Comparison of ENCODE assay signal across 8 cellular contexts in genomic region chr1:19311931-19312781, GRCh38. TPM values are rescaled to one million over a fixed set of nuclear protein-coding genes. Genes with fewer than 3 reads are reported as not detected.
DNase-seq lines count a peak whose midpoint lies in the region; ATAC-seq and TF ChIP-seq lines count a peak whose summit lies in the region.

AKR7A2 (minus strand) TSS chr1:19312144; CDS start chr1:19312124, 20 bp downstream.
A gene with protein sequence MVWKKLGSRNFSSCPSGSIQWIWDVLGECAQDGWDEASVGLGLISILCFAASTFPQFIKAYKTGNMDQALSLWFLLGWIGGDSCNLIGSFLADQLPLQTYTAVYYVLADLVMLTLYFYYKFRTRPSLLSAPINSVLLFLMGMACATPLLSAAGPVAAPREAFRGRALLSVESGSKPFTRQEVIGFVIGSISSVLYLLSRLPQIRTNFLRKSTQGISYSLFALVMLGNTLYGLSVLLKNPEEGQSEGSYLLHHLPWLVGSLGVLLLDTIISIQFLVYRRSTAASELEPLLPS (plus strand): TSS chr1:19312326. CDS start chr1:19317678, 5,352 bp downstream.

- no peaks in the 10 kb centered on the region for H3K9me3 Mint-ChIP-seq in natural killer cell

- H3K36me3 Mint-ChIP-seq in natural killer cell: peaks cover 7% of the 10 kb centered on the region

- intact Hi-C loops in natural killer cell (cut with micrococcal nuclease): loop anchor here (2.0 to 10.0 kb wide), 2 partner anchors 61 to 173 kb away; partner anchors contain the start of genes CAPZB, EMC1 and MRTO4

- H3K4me1 Mint-ChIP-seq in natural killer cell: peaks cover 31 to 43% of the 10 kb centered on the region in 2 donors

- no peaks in the 10 kb centered on the region for H3K27me3 Mint-ChIP-seq in natural killer cell (ENCODE audit: low read depth in 2 of 2)

- H3K4me3 Mint-ChIP-seq in natural killer cell: peak within 1 kb of the TSS; percentile 87

- ATAC-seq in natural killer cell: peak; percentile 96 to 99 (median 98)

- no peak for TF ChIP-seq CTCF in natural killer cell (IDR thresholded peaks at IDR 0.05)

- H3K27ac Mint-ChIP-seq in natural killer cell: peak within 1 kb of the TSS; percentile 73 to 78

- peak; percentile 96 for DNase-seq in Daoy (ENCODE audit: low read depth)
- DNase-seq in GOT3 (lab: John Stamatoyannopoulos, UW): peak; percentile 93
- DNase-seq in LHCN-M2 (ENCODE audit: low read depth): peak; percentile 90
- peak; percentile 97 for DNase-seq in RPMI8226
- DNase-seq in activated effector memory CD4-positive, alpha-beta T cell treated with Interleukin-2 at 50 U/mL for 16 hours: peak; percentile 88
- DNase-seq in fibroblast of peridontal ligament (ENCODE audit: extremely low read depth): peak; percentile 86
- DNase-seq in natural killer cell: peak; percentile 91
- DNase-seq in stimulated activated naive CD4-positive, alpha-beta T cell (lab: John Stamatoyannopoulos, UW): peak; percentile 78 to 89 (median 80)

RNA-seq across cellular contexts. Expression of gene AKR7A2, which starts in this region (rescaled TPM):
- 52.7 and 66.1 TPM in 2 replicates for total RNA-seq in Daoy (2014; rRNA removed; shearing (Covaris generic))
- total RNA-seq in LHCN-M2 (2014; rRNA removed) (193 and 253 TPM in 2 replicates), natural killer cell (10 to 100 TPM; 25.5 to 31.9 (median 28.9) TPM)
- polyA plus RNA-seq in LHCN-M2 (2012): 102 TPM

RNA-seq across cellular contexts. Expression of the second gene that starts in this region (rescaled TPM):
- 17.5 and 25.2 TPM in 2 replicates for total RNA-seq in Daoy (2014; rRNA removed; shearing (Covaris generic))
- total RNA-seq in LHCN-M2 (2014; rRNA removed) (32.8 and 34.4 TPM in 2 replicates), natural killer cell (1 to 10 TPM; 5.8 to 8.5 (median 7.6) TPM)
- 28.5 TPM for polyA plus RNA-seq in LHCN-M2 (2012)

Comparison
In these comparisons a context has a peak if more than half of its experiments do, and no peak if none do; other contexts are left out.
1. Peak in every context shown above with its lines: DNase-seq and ATAC-seq.